ENCODE assay signal across 1 cellular context in the genomic region with DNA sequence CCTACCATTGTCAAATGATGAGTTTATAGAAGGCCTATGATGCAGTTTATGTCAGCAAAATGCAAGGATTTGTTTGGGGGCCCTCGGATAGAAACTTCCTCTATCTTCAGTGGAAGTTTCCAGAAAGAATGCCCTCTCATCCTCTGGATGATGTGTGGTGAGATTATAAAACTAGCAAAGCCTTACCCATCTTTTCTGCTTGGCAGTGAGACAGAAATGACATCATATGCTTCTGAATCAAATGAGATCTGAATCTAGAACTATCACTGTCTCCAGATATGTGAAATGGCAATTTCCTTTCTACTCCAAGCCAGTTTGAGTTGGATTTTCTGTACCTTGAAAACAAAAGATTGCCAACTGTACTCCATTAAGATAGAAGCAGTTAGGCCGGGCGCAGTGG.
TF ChIP-seq lines count a peak whose summit lies in the region.

No MANE protein-coding gene starts in this region.

TF ChIP-seq in IMR-90, 13 proteins besides CTCF, POLR2A, EP300 and RAD21 (continued from another document):
- TF ChIP-seq, protein P1, sequence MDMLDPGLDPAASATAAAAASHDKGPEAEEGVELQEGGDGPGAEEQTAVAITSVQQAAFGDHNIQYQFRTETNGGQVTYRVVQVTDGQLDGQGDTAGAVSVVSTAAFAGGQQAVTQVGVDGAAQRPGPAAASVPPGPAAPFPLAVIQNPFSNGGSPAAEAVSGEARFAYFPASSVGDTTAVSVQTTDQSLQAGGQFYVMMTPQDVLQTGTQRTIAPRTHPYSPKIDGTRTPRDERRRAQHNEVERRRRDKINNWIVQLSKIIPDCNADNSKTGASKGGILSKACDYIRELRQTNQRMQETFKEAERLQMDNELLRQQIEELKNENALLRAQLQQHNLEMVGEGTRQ (IDR thresholded peaks at IDR 0.05; ENCODE audit: low read depth, low read length), result no peak
